In the genomic region with DNA sequence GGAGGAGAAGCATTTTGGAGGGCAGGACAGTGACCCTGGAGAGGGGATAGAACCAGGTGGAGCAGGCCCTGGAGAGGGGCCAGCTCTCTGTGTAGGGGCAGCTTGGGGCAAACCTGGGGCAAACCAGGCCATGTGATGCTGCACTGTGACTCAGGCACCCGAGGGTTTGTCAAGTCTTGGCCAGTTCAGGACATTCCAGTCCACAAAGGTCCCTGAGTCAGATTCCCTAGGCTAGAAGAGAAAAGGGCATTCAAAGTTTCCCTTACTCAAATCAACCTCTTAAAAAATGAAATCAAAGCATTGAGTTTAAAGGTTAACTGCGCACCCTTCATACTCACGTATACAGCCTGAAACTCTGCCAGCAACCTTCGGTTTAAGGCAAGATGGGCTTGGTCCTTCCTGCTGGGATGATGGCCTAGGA, we compare ENCODE assay signal across 18 cellular contexts. TPM values are rescaled to one million over a fixed set of nuclear protein-coding genes. Genes with fewer than 3 reads are reported as not detected.
A peak's percentile ranks its signal among the peaks of the same experiment; 100 is the strongest.
DNase-seq lines count a peak whose midpoint lies in the region; ATAC-seq and TF ChIP-seq lines count a peak whose summit lies in the region.
"Had no signal": no experiment of that assay in that cellular context is flagged by ENCODE, and none has a peak within 500 bp of the region (broad histone marks: within the 10 kb centered on the region; RNA-seq: fewer than 3 reads in every experiment).

No MANE protein-coding gene starts in this region.

- no peaks in the 10 kb centered on the region for H3K36me3 ChIP-seq in mammary epithelial cell (ENCODE audit: insufficient read depth, low read length)
- no peaks in the 10 kb centered on the region for H3K36me3 ChIP-seq in CD8-positive, alpha-beta T cell (ENCODE audit: insufficient read depth, low read length)
- H3K36me3 ChIP-seq: lower lobe of right lung had no signal

- POLR2A ChIA-PET in CD8-positive, alpha-beta T cell (lab: Charles Lee), result no interaction called here

- H3K4me2 ChIP-seq in mammary epithelial cell (ENCODE audit: insufficient read depth, low read depth, low read length), result peak overlapping the region; percentile 59

- in situ Hi-C loops in mammary epithelial cell (cut with MboI; ENCODE audit: low sequenced_read_pairs in 2 of 2), result loop anchor here in 1 of 2 donors (5.0 kb wide), 2 partner anchors 221 to 281 kb away; no protein-coding TSS in a partner anchor

- dilution Hi-C loops in mammary epithelial cell (cut with HindIII; ENCODE audit: low sequenced_read_pairs), result no loop called here

- no peaks in the 10 kb centered on the region for H3K9me3 Mint-ChIP-seq in activated naive CD4-positive, alpha-beta T cell treated with anti-CD3 and anti-CD28 coated beads, Interleukin-2, amount 50 U/mL, for 72 hours
- H3K9me3 Mint-ChIP-seq in activated naive CD4-positive, alpha-beta T cell treated with anti-CD3 and anti-CD28 coated beads for 36 hours, result no peaks in the 10 kb centered on the region
- H3K9me3 Mint-ChIP-seq in CD8-positive, alpha-beta T cell, result no peaks in the 10 kb centered on the region
- H3K9me3 Mint-ChIP-seq: CD4-positive, alpha-beta T cell; nephron progenitor cell had no signal

- peak overlapping the region in 1 of 2 donors; percentile 64 for H3K27ac Mint-ChIP-seq in activated naive CD4-positive, alpha-beta T cell treated with anti-CD3 and anti-CD28 coated beads, Interleukin-2, amount 50 U/mL, for 72 hours
- H3K27ac Mint-ChIP-seq in activated naive CD4-positive, alpha-beta T cell treated with anti-CD3 and anti-CD28 coated beads for 36 hours, result no peak overlapping the region
- H3K27ac Mint-ChIP-seq in CD8-positive, alpha-beta T cell, result no peak overlapping the region
- H3K27ac Mint-ChIP-seq: CD4-positive, alpha-beta T cell; nephron progenitor cell; WTC11 had no signal

- peaks cover 7% of the 10 kb centered on the region for H3K4me1 Mint-ChIP-seq in activated naive CD4-positive, alpha-beta T cell treated with anti-CD3 and anti-CD28 coated beads for 36 hours (ENCODE audit: low read depth)
- H3K4me1 Mint-ChIP-seq in CD8-positive, alpha-beta T cell (ENCODE audit: low read depth), result peaks cover 5% of the 10 kb centered on the region

- intact Hi-C loops in activated naive CD4-positive, alpha-beta T cell treated with anti-CD3 and anti-CD28 coated beads for 36 hours (cut with micrococcal nuclease), result no loop called here
- intact Hi-C loops in mammary epithelial cell (cut with micrococcal nuclease), result loop anchor here (1.0 to 5.0 kb wide), 4 partner anchors 16 to 294 kb away; partner anchors contain the start of gene PLA2G2A
- intact Hi-C loops in left colon (cut with DNase I, micrococcal nuclease), result loop anchor here in 1 of 2 donors (10.0 kb wide), 1 partner anchor 143 kb away; no protein-coding TSS in a partner anchor
- intact Hi-C loops in CD8-positive, alpha-beta T cell (cut with DNase I, micrococcal nuclease), result loop anchor here (10.0 kb wide), 1 partner anchor 423 kb away; the partner anchor contains the start of gene PINK1 (in 2 of the 2)

- no peaks in the 10 kb centered on the region for H3K9me3 ChIP-seq in mammary epithelial cell (replicated peaks; ENCODE audit: insufficient read depth, low read length)
- no peaks in the 10 kb centered on the region for H3K9me3 ChIP-seq in CD8-positive, alpha-beta T cell (ENCODE audit: low read length)
- H3K9me3 ChIP-seq: lower lobe of right lung had no signal

- TF ChIP-seq CTCF in mammary epithelial cell (conservative IDR thresholded peaks at IDR 0.05 in 1 of 2, IDR thresholded peaks at IDR 0.05 in 1 of 2; ENCODE audit: extremely low read depth in 1 of 2, insufficient read depth in 1 of 2, low read depth in 1 of 2, low read length in 2 of 2), result no peak
- no peak for TF ChIP-seq CTCF in CD8-positive, alpha-beta T cell (IDR thresholded peaks at IDR 0.05)

- H3K4me1 ChIP-seq in mammary epithelial cell (ENCODE audit: insufficient read depth, low read length), result peaks cover 41% of the 10 kb centered on the region
- peaks cover 6% of the 10 kb centered on the region for H3K4me1 ChIP-seq in CD8-positive, alpha-beta T cell (ENCODE audit: insufficient read depth, low read length)

- H3K4me3 ChIP-seq in mammary epithelial cell (replicated peaks in 1 of 3; ENCODE audit: insufficient read depth in 1 of 3, low read depth in 2 of 3, low read length in 3 of 3), result no peak overlapping the region
- H3K4me3 ChIP-seq in CD8-positive, alpha-beta T cell (ENCODE audit: low read depth, low read length), result no peak overlapping the region
- H3K4me3 ChIP-seq: dorsolateral prefrontal cortex, GM12878, lower lobe of right lung had no signal

- peak overlapping the region; percentile 97 for H3K27ac ChIP-seq in mammary epithelial cell (ENCODE audit: insufficient read depth, low read depth, low read length)
- H3K27ac ChIP-seq in CD8-positive, alpha-beta T cell (ENCODE audit: low read depth, low read length), result no peak overlapping the region
- H3K27ac ChIP-seq: lower lobe of right lung had no signal

- CTCF ChIA-PET in activated naive CD4-positive, alpha-beta T cell treated with anti-CD3 and anti-CD28 coated beads for 36 hours (lab: Charles Lee), result interaction anchor here (1.1 to 9.9 kb wide), 5 partner anchors 10 to 282 kb away, joined by 3 to 98 read pairs (median 7); partner anchors contain the start of gene CAMK2N1
- CTCF ChIA-PET in mammary epithelial cell (lab: Charles Lee; ENCODE audit: low non-redundant PET), result interaction anchor here (0.8 kb wide), 1 partner anchor 272 kb away, joined by 3 read pairs; no protein-coding TSS in a partner anchor
- CTCF ChIA-PET in CD8-positive, alpha-beta T cell (lab: Charles Lee), result interaction anchor here (1.6 to 4.1 kb wide), 3 partner anchors 10 to 282 kb away, joined by 4 to 75 read pairs (median 30); no protein-coding TSS in a partner anchor

- no peak for DNase-seq in activated naive CD4-positive, alpha-beta T cell treated with anti-CD3 and anti-CD28 coated beads, Interleukin-2, amount 50 U/mL, for 72 hours (ENCODE audit: low spot score in 2 of 2)
- no peak for DNase-seq in activated naive CD4-positive, alpha-beta T cell treated with anti-CD3 and anti-CD28 coated beads for 36 hours
- peak; percentile 99 for DNase-seq in mammary epithelial cell
- peak; percentile 62 for DNase-seq in left colon
- DNase-seq in CD8-positive, alpha-beta T cell, result no peak
- DNase-seq: activated gamma-delta T cell; CD4-positive, alpha-beta T cell; dorsolateral prefrontal cortex; GOT3; lower lobe of right lung; NCI-H748 treated with DMSO at 0.1 percent for 48 hours; nephron progenitor cell had no signal

- H3K27me3 ChIP-seq in mammary epithelial cell (ENCODE audit: insufficient read depth, low read length), result no peaks in the 10 kb centered on the region
- no peaks in the 10 kb centered on the region for H3K27me3 ChIP-seq in CD8-positive, alpha-beta T cell (ENCODE audit: insufficient read depth, low read length)
- H3K27me3 ChIP-seq: dorsolateral prefrontal cortex had no signal

- peak; percentile 23 to 85 for ATAC-seq in activated naive CD4-positive, alpha-beta T cell treated with anti-CD3 and anti-CD28 coated beads, Interleukin-2, amount 50 U/mL, for 72 hours
- ATAC-seq in left colon (peak; percentile 84), HG03342 (IDR thresholded peaks at IDR 0.05; ENCODE audit: unreplicated experiment) (no peak), GM21526 (IDR thresholded peaks at IDR 0.05; ENCODE audit: low FRiP score, unreplicated experiment) (no peak), HG03565 (IDR thresholded peaks at IDR 0.05; ENCODE audit: unreplicated experiment) (no peak)
- ATAC-seq in CD8-positive, alpha-beta T cell, result no peak
- ATAC-seq: lower lobe of right lung, WTC11 had no signal

- peak overlapping the region; percentile 67 for H2AFZ ChIP-seq in mammary epithelial cell (ENCODE audit: low read depth, low read length)

- WGBS in mammary epithelial cell (ENCODE audit: low coverage, missing lambda C conversion rate), result 0% methylated on average over 4 of the region's 4 CpGs

- no TSS peak for BruUV-seq in mammary epithelial cell (replicated peaks; lab: Mats Ljungman, UMichigan)

- H3K79me2 ChIP-seq in mammary epithelial cell (ENCODE audit: insufficient read depth, low read length), result no peaks in the 10 kb centered on the region

- H3K9ac ChIP-seq in mammary epithelial cell (ENCODE audit: insufficient read depth, low read length), result peak overlapping the region; percentile 77

- H3K36me3 Mint-ChIP-seq in activated naive CD4-positive, alpha-beta T cell treated with anti-CD3 and anti-CD28 coated beads, Interleukin-2, amount 50 U/mL, for 72 hours, result no peaks in the 10 kb centered on the region
- no peaks in the 10 kb centered on the region for H3K36me3 Mint-ChIP-seq in activated naive CD4-positive, alpha-beta T cell treated with anti-CD3 and anti-CD28 coated beads for 36 hours (ENCODE audit: low read depth)
- no peaks in the 10 kb centered on the region for H3K36me3 Mint-ChIP-seq in CD8-positive, alpha-beta T cell

- peaks cover 21% of the 10 kb centered on the region for H3K27me3 Mint-ChIP-seq in activated naive CD4-positive, alpha-beta T cell treated with anti-CD3 and anti-CD28 coated beads for 36 hours (ENCODE audit: low read depth)
- peaks cover 41% of the 10 kb centered on the region for H3K27me3 Mint-ChIP-seq in CD8-positive, alpha-beta T cell (ENCODE audit: low read depth)

- H3K4me3 Mint-ChIP-seq in activated naive CD4-positive, alpha-beta T cell treated with anti-CD3 and anti-CD28 coated beads for 36 hours, result no peak overlapping the region
- no peak overlapping the region for H3K4me3 Mint-ChIP-seq in CD8-positive, alpha-beta T cell
- H3K4me3 Mint-ChIP-seq: CD4-positive, alpha-beta T cell; nephron progenitor cell; WTC11 had no signal

- no peaks in the 10 kb centered on the region for H4K20me1 ChIP-seq in mammary epithelial cell (ENCODE audit: insufficient read depth, low read length)

RNA-seq across cellular contexts. Expression of gene PLA2G2C, which starts 25.2 kb away (rescaled TPM):
- total RNA-seq in activated naive CD4-positive, alpha-beta T cell treated with anti-CD3 and anti-CD28 coated beads, Interleukin-2, amount 50 U/mL, for 72 hours, result under 1 TPM in 1 of 2 donors, not detected in 1; 0.58 TPM
- total RNA-seq in activated naive CD4-positive, alpha-beta T cell treated with anti-CD3 and anti-CD28 coated beads for 36 hours, result under 1 TPM; 0.94 to 0.95 TPM
- total RNA-seq in mammary epithelial cell, result not detected
- not detected for polyA plus RNA-seq in mammary epithelial cell
- not detected for polyA minus RNA-seq in mammary epithelial cell
- total RNA-seq in left colon, result under 1 TPM in 1 of 2 donors, not detected in 1; 0.28 TPM
- not detected for total RNA-seq in CD8-positive, alpha-beta T cell
- total RNA-seq: CD4-positive, alpha-beta T cell; GM12878; lower lobe of right lung; temporal lobe; WTC11 had no signal

RNA-seq across cellular contexts. Expression of gene UBXN10, which starts 25.6 kb away (rescaled TPM):
- total RNA-seq in activated naive CD4-positive, alpha-beta T cell treated with anti-CD3 and anti-CD28 coated beads, Interleukin-2, amount 50 U/mL, for 72 hours, result 1 to 10 TPM in 1 of 2 donors, under 1 TPM in 1; 0.09 to 1.3 TPM
- under 1 TPM; 0.27 to 0.33 TPM for total RNA-seq in activated naive CD4-positive, alpha-beta T cell treated with anti-CD3 and anti-CD28 coated beads for 36 hours
- total RNA-seq in mammary epithelial cell, result 1 to 10 TPM in 1 of 2 donors, under 1 TPM in 1; 0.14 to 3.0 TPM
- polyA plus RNA-seq in mammary epithelial cell, result not detected
- polyA minus RNA-seq in mammary epithelial cell, result not detected
- 1 to 10 TPM; 4.2 to 4.3 TPM for total RNA-seq in left colon
- under 1 TPM; 0.14 to 0.22 TPM for total RNA-seq in CD8-positive, alpha-beta T cell
- total RNA-seq: GM12878 had no signal

Comparison
In these comparisons a context has a peak if more than half of its experiments do, and no peak if none do; other contexts are left out.
1. ATAC-seq: peak in activated naive CD4-positive, alpha-beta T cell treated with anti-CD3 and anti-CD28 coated beads, Interleukin-2, amount 50 U/mL, for 72 hours (2 of 2) and left colon (single experiment); none in HG03342 (single experiment), GM21526 (single experiment), CD8-positive, alpha-beta T cell (single experiment) and HG03565 (single experiment).
2. DNase-seq: peak in mammary epithelial cell (single experiment) and left colon (2 of 2); none in activated naive CD4-positive, alpha-beta T cell treated with anti-CD3 and anti-CD28 coated beads, Interleukin-2, amount 50 U/mL, for 72 hours (0 of 2), activated naive CD4-positive, alpha-beta T cell treated with anti-CD3 and anti-CD28 coated beads for 36 hours (single experiment) and CD8-positive, alpha-beta T cell (0 of 7).